Comparison of ENCODE assay signal across 9 cellular contexts in the genomic region with DNA sequence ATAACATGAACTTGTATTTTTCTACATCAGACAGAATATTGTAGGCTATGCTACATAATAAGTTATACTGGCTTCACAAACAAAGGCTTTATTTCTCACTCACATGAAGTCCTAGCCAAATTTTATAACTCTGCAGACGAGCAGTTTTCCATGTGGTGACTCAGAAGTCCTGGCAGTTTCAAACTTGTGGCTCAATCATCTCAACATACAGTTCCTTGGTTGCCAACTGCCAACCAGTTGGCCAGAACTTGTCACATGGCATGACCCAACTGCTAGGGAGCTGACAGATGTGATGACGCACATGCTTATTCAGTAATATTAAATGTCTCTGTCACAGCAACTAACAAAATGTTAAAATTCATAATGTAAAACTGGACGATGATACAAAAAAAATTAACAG.
DNase-seq lines count a peak whose midpoint lies in the region; ATAC-seq and TF ChIP-seq lines count a peak whose summit lies in the region.
"Had no signal": no experiment of that assay in that cellular context is flagged by ENCODE, and none has a peak within 500 bp of the region (broad histone marks: within the 10 kb centered on the region; RNA-seq: fewer than 3 reads in every experiment).

No MANE protein-coding gene starts in this region.

- peak; percentile 66 for ATAC-seq in Right ventricle myocardium superior (ENCODE audit: poor library complexity)

- no peak overlapping the region for H3K4me3 ChIP-seq in HFF-Myc (replicated peaks; ENCODE audit: low read depth, low read length)
- H3K4me3 ChIP-seq in adipocyte (ENCODE audit: low read length), result peak overlapping the region; percentile 48

- no peaks in the 10 kb centered on the region for H3K36me3 ChIP-seq in adipocyte (ENCODE audit: control insufficient read depth, insufficient read depth, low read length, severe bottlenecking)

- intact Hi-C loops in Right ventricle myocardium superior (cut with DNase I), result no loop called here

- DNase-seq in HFF-Myc (ENCODE audit: extremely low read depth, low read depth) (peak; percentile 35), adipocyte (ENCODE audit: low read depth) (peak; percentile 52), Right ventricle myocardium superior (peak; percentile 50), stromal cell of bone marrow (ENCODE audit: low read depth) (peak; percentile 99), NCI-H345 (lab: John Stamatoyannopoulos, UW) (no peak), iPS-NIHi7 (ENCODE audit: extremely low spot score) (no peak), GM20000 (ENCODE audit: low spot score) (no peak)
- DNase-seq: activated gamma-delta T cell, naive B cell had no signal

- no peaks in the 10 kb centered on the region for H3K27me3 ChIP-seq in adipocyte (replicated peaks; ENCODE audit: control insufficient read depth, insufficient read depth, low read length)

- H3K9me3 ChIP-seq in adipocyte (ENCODE audit: control insufficient read depth, low read length), result no peaks in the 10 kb centered on the region

- H3K4me1 ChIP-seq in adipocyte (ENCODE audit: control insufficient read depth, insufficient read depth, low read length), result peaks cover 14% of the 10 kb centered on the region

- no peak for TF ChIP-seq CTCF in HFF-Myc (IDR thresholded peaks at IDR 0.05; ENCODE audit: low read depth, low read length, missing control alignments)
- no peak for TF ChIP-seq CTCF in GM20000 (IDR thresholded peaks at IDR 0.05; ENCODE audit: extremely low read depth, missing control alignments)

- peak overlapping the region; percentile 13 for H3K9ac ChIP-seq in adipocyte (ENCODE audit: low read length)

Comparison
In these comparisons a context has a peak if more than half of its experiments do, and no peak if none do; other contexts are left out.
1. DNase-seq: peak in HFF-Myc (single experiment), adipocyte (single experiment), Right ventricle myocardium superior (single experiment) and stromal cell of bone marrow (single experiment); none in NCI-H345 (single experiment), iPS-NIHi7 (single experiment) and GM20000 (single experiment).